1 cellular context compared by ENCODE assay signal in the genomic region with DNA sequence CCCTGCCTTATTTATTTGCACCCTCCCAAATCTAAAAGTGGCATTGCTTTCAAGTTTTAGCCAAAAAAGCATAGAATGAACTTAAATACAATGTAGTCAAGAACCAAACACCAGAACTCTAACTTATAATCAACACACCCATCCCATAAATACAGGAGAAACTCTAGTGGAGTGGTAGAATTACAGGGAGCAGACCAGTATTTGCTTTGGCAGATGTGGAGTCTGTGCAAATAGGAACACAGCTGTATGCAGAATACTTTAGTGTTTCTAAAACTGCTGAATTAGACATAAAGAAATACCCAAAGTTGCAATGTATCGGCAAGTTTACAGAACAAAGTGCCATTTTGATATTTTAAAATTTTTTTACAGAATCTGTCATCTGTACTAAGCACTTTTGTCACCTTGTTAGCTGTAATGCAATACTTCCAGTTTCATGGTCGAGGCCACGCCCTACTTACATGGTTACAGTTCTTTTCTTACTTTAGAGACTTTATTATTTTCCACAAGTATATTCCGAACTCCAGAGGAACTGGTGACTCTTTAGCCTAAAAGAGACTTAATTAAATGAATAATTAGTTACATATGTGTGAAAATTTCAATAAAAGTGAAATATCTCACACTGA.
TF ChIP-seq lines count a peak whose summit lies in the region.

No MANE protein-coding gene starts in this region.

TF ChIP-seq in GM12878, 131 proteins besides CTCF, POLR2A, EP300 and RAD21:
- TF ChIP-seq, protein P1, sequence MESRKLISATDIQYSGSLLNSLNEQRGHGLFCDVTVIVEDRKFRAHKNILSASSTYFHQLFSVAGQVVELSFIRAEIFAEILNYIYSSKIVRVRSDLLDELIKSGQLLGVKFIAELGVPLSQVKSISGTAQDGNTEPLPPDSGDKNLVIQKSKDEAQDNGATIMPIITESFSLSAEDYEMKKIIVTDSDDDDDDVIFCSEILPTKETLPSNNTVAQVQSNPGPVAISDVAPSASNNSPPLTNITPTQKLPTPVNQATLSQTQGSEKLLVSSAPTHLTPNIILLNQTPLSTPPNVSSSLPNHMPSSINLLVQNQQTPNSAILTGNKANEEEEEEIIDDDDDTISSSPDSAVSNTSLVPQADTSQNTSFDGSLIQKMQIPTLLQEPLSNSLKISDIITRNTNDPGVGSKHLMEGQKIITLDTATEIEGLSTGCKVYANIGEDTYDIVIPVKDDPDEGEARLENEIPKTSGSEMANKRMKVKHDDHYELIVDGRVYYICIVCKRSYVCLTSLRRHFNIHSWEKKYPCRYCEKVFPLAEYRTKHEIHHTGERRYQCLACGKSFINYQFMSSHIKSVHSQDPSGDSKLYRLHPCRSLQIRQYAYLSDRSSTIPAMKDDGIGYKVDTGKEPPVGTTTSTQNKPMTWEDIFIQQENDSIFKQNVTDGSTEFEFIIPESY (IDR thresholded peaks at IDR 0.05) = no peak
- TF ChIP-seq JUND (IDR thresholded peaks at IDR 0.05; ENCODE audit: low read depth, low read length) = no peak
- TF ChIP-seq CREB1 (IDR thresholded peaks at IDR 0.05; ENCODE audit: low read depth) = no peak
